17 cellular contexts compared by ENCODE assay signal in the genomic region with DNA sequence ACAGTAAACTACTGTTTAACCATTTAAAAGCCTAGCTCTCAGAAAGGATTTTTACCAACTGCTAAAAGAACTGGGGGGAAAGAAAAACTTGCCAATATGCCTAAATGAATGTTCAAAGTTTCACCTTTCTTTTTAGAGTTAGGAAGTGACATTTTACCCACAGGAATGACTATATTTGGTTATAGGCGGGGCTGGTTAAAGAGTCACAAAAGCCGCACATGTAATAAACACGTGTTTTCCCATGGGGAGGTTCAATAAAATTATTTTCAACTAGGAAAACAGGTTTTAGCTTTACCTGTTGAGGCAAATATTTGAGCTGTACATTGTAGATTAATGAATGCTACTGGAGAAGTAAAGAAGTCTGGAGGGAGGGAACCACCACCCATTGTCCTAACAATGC. TPM values are rescaled to one million over a fixed set of nuclear protein-coding genes. Genes with fewer than 3 reads are reported as not detected.
DNase-seq lines count a peak whose midpoint lies in the region; ATAC-seq and TF ChIP-seq lines count a peak whose summit lies in the region.
"Had no signal": no experiment of that assay in that cellular context is flagged by ENCODE, and none has a peak within 500 bp of the region (broad histone marks: within the 10 kb centered on the region; RNA-seq: fewer than 3 reads in every experiment).

No MANE protein-coding gene starts in this region.

- peaks cover 6% of the 10 kb centered on the region for H3K4me1 Mint-ChIP-seq in Calu3 (ENCODE audit: low read depth, unreplicated experiment)
- peaks cover 25% of the 10 kb centered on the region for H3K4me1 Mint-ChIP-seq in memory B cell
- H3K4me1 Mint-ChIP-seq in immature natural killer cell: peaks cover 5 to 6% of the 10 kb centered on the region in 2 donors
- H3K4me1 Mint-ChIP-seq: activated CD4-positive, alpha-beta T cell treated with anti-CD3 and anti-CD28 coated beads, Interleukin-2, amount 10 ng/mL, durations not matched to agents 24 days and 14 days had no signal

- no TSS peak for BruUV-seq in Calu3 (replicated peaks; lab: Mats Ljungman, UMichigan)

- ATAC-seq in HG02798 (IDR thresholded peaks at IDR 0.05; ENCODE audit: poor library complexity, unreplicated experiment) (peak; percentile 38), memory B cell (ENCODE audit: low read depth) (peak; percentile 93), GM19328 (IDR thresholded peaks at IDR 0.05; ENCODE audit: unreplicated experiment) (no peak)

- H3K36me3 ChIP-seq in SU-DHL-6 (ENCODE audit: low read length): peaks cover 59% of the 10 kb centered on the region
- H3K36me3 ChIP-seq in uterus: no peaks in the 10 kb centered on the region

- H3K9me3 Mint-ChIP-seq in Calu3 (ENCODE audit: low read depth, unreplicated experiment) (peaks cover 6% of the 10 kb centered on the region), memory B cell (peaks cover 5% of the 10 kb centered on the region), immature natural killer cell (no peaks in the 10 kb centered on the region)

- H2AFZ ChIP-seq in SU-DHL-6 (ENCODE audit: low read depth, low read length, severe bottlenecking): no peak overlapping the region

- H3K9me3 ChIP-seq in SU-DHL-6 (ENCODE audit: insufficient read depth, low read length): no peaks in the 10 kb centered on the region
- no peaks in the 10 kb centered on the region for H3K9me3 ChIP-seq in uterus

- TF ChIP-seq POLR2A in erythroblast (IDR thresholded peaks at IDR 0.05; ENCODE audit: low read length): no peak
- TF ChIP-seq POLR2A in uterus (IDR thresholded peaks at IDR 0.05): no peak

- H4K20me1 ChIP-seq in SU-DHL-6 (ENCODE audit: low read depth, low read length): peaks cover under 1% of the 10 kb centered on the region; the same call in 1 of the 2 replicates

- H3K4me2 ChIP-seq in SU-DHL-6 (ENCODE audit: low read depth, low read length, poor library complexity, severe bottlenecking): peak overlapping the region; percentile 6

- H3F3A ChIP-seq in SU-DHL-6 (ENCODE audit: insufficient read depth): peaks cover 40% of the 10 kb centered on the region

- H3K36me3 Mint-ChIP-seq in Calu3 (ENCODE audit: insufficient read depth, unreplicated experiment) (peaks cover 11% of the 10 kb centered on the region), memory B cell (peaks cover 20% of the 10 kb centered on the region), immature natural killer cell (peaks cover 10 to 23% (median 11%) of the 10 kb centered on the region in 3 donors)

- peak; percentile 13 for DNase-seq in Calu3
- peak in 1 of 2 donors; percentile 12 for DNase-seq in memory B cell (ENCODE audit: low spot score in 2 of 2)
- no peak for DNase-seq in erythroblast (lab: John Stamatoyannopoulos, UW)
- no peak for DNase-seq in uterus
- DNase-seq in immature natural killer cell: no peak
- DNase-seq: activated CD4-positive, alpha-beta T cell treated with anti-CD3 and anti-CD28 coated beads, Interleukin-2, amount 10 ng/mL, durations not matched to agents 24 days and 14 days; activated gamma-delta T cell; AML-193; foreskin melanocyte; GF-D8; kidney glomerular epithelial cell; NCI-H2171 treated with DMSO at 0.1 percent for 48 hours; stimulated activated CD4-positive, alpha-beta T cell treated with anti-CD3 and anti-CD28 coated beads, Interleukin-2, amount 100 ng/mL, for 24 hours had no signal

- no peaks in the 10 kb centered on the region for H3K27me3 ChIP-seq in SU-DHL-6 (ENCODE audit: low read length)
- no peaks in the 10 kb centered on the region for H3K27me3 ChIP-seq in uterus

- H3K79me2 ChIP-seq in SU-DHL-6 (ENCODE audit: insufficient read depth, low read length): peaks cover 41% of the 10 kb centered on the region

- H3K9ac ChIP-seq in SU-DHL-6 (ENCODE audit: low read length): no peak overlapping the region

- H3K4me3 Mint-ChIP-seq in Calu3 (ENCODE audit: low read depth, unreplicated experiment) (no peak overlapping the region), memory B cell (peak overlapping the region; percentile 85), immature natural killer cell (peak overlapping the region in 1 of 5 donors; percentile 31)
- H3K4me3 Mint-ChIP-seq: activated CD4-positive, alpha-beta T cell treated with anti-CD3 and anti-CD28 coated beads, Interleukin-2, amount 10 ng/mL, durations not matched to agents 24 days and 14 days had no signal

- H3K4me3 ChIP-seq in SU-DHL-6 (ENCODE audit: insufficient read depth, low read length, poor library complexity, severe bottlenecking) (no peak overlapping the region), uterus (no peak overlapping the region)
- H3K4me3 ChIP-seq: SK-N-MC had no signal

- intact Hi-C loops in Calu3 (cut with micrococcal nuclease; ENCODE audit: unreplicated experiment): no loop called here
- intact Hi-C loops in uterus (cut with DNase I; ENCODE audit: low total_unique reads): no loop called here

- H3K27ac Mint-ChIP-seq in Calu3 (ENCODE audit: unreplicated experiment): no peak overlapping the region
- peak overlapping the region; percentile 92 for H3K27ac Mint-ChIP-seq in memory B cell
- no peak overlapping the region for H3K27ac Mint-ChIP-seq in immature natural killer cell
- H3K27ac Mint-ChIP-seq: activated CD4-positive, alpha-beta T cell treated with anti-CD3 and anti-CD28 coated beads, Interleukin-2, amount 10 ng/mL, durations not matched to agents 24 days and 14 days had no signal

- TF ChIP-seq CTCF in Calu3 (IDR thresholded peaks at IDR 0.05; ENCODE audit: unreplicated experiment) (no peak), SU-DHL-6 (IDR thresholded peaks at IDR 0.05; ENCODE audit: insufficient read depth, low read length, poor library complexity, severe bottlenecking) (no peak), uterus (IDR thresholded peaks at IDR 0.05) (no peak)

- CTCF ChIA-PET in Calu3 (lab: Charles Lee): interaction anchor here (0.6 to 1.5 kb wide), 4 partner anchors 8 to 42 kb away, joined by 3 to 4 read pairs (median 3); partner anchors contain the start of gene UGDH

- H3K9me2 ChIP-seq in SU-DHL-6 (replicated peaks; ENCODE audit: insufficient read depth, low read length): no peaks in the 10 kb centered on the region

- 0 out of 2 replicates have a peak overlapping the region, but pooled peaks have one; percentile 14 for H3K27ac ChIP-seq in SU-DHL-6 (ENCODE audit: low read depth, low read length)
- H3K27ac ChIP-seq in uterus: no peak overlapping the region
- H3K27ac ChIP-seq: SK-N-MC had no signal

- H3K27me3 Mint-ChIP-seq in Calu3 (ENCODE audit: unreplicated experiment) (no peaks in the 10 kb centered on the region), memory B cell (no peaks in the 10 kb centered on the region), immature natural killer cell (ENCODE audit: low read depth in 3 of 3) (peaks cover 0 to 5% (median under 1%) of the 10 kb centered on the region in 3 donors)
- H3K27me3 Mint-ChIP-seq: activated CD4-positive, alpha-beta T cell treated with anti-CD3 and anti-CD28 coated beads, Interleukin-2, amount 10 ng/mL, durations not matched to agents 24 days and 14 days had no signal

- no peaks in the 10 kb centered on the region for H3K4me1 ChIP-seq in uterus

RNA-seq across cellular contexts. Expression of gene UGDH, which starts 41.6 kb away (rescaled TPM):
- 71.8 and 77.3 TPM in 2 replicates for total RNA-seq in Calu3 (2022)
- 100 to 1,000 TPM in 1 of 4 donors, 10 to 100 TPM in 3; 36.4 to 192 (median 48.9) TPM for total RNA-seq in uterus
- polyA plus RNA-seq in immature natural killer cell: 10 to 100 TPM; 29.4 to 48.0 (median 40.0) TPM
